Comparison of ENCODE assay signal across 23 cellular contexts in genomic region chr11:103413266-103413888, GRCh38.
"Had no signal": no experiment of that assay in that cellular context is flagged by ENCODE, and none has a peak within 500 bp of the region (broad histone marks: within the 10 kb centered on the region; RNA-seq: fewer than 3 reads in every experiment).

No MANE protein-coding gene starts in this region.

- H3K36me3 Mint-ChIP-seq: activated naive CD4-positive, alpha-beta T cell treated with anti-CD3 and anti-CD28 coated beads, Interleukin-2, amount 10 ng/mL, durations not matched to agents 7 days and 5 days; activated naive CD8-positive, alpha-beta T cell treated with anti-CD3 and anti-CD28 coated beads, Interleukin-2, amount 10 ng/mL, durations not matched to agents 7 days and 5 days had no signal

- H3K79me2 ChIP-seq: hepatocyte had no signal

- H3K4me1 Mint-ChIP-seq: activated CD4-positive, alpha-beta memory T cell treated with anti-CD3 and anti-CD28 coated beads, Interleukin-2, amount 10 ng/mL, durations not matched to agents 7 days and 5 days; activated CD4-positive, alpha-beta T cell treated with anti-CD3 and anti-CD28 coated beads, Interleukin-2, amount 10 ng/mL, durations not matched to agents 24 days and 14 days; activated naive CD4-positive, alpha-beta T cell treated with anti-CD3 and anti-CD28 coated beads, Interleukin-2, amount 10 ng/mL, durations not matched to agents 7 days and 5 days; activated naive CD8-positive, alpha-beta T cell treated with anti-CD3 and anti-CD28 coated beads, Interleukin-2, amount 10 ng/mL, durations not matched to agents 7 days and 5 days; nephron; T-cell had no signal

- H3K4me3 Mint-ChIP-seq: activated CD4-positive, alpha-beta memory T cell treated with anti-CD3 and anti-CD28 coated beads, Interleukin-2, amount 10 ng/mL, durations not matched to agents 7 days and 5 days; activated CD4-positive, alpha-beta T cell treated with anti-CD3 and anti-CD28 coated beads, Interleukin-2, amount 10 ng/mL, durations not matched to agents 24 days and 14 days; activated naive CD4-positive, alpha-beta T cell treated with anti-CD3 and anti-CD28 coated beads, Interleukin-2, amount 10 ng/mL, durations not matched to agents 7 days and 5 days; activated naive CD8-positive, alpha-beta T cell treated with anti-CD3 and anti-CD28 coated beads, Interleukin-2, amount 10 ng/mL, durations not matched to agents 7 days and 5 days; activated T-cell treated with anti-CD3 and anti-CD28 coated beads, Interleukin-2, amount 50 U/mL, for 24 hours; nephron; T-cell had no signal

- H3K4me1 ChIP-seq: gastrocnemius medialis, spleen, suprapubic skin, tibial nerve had no signal

- H2AFZ ChIP-seq: hepatocyte had no signal

- H3K4me3 ChIP-seq: gastrocnemius medialis, hepatocyte, spleen, suprapubic skin, tibial nerve had no signal

- ATAC-seq: esophagus mucosa, gastrocnemius medialis, left cardiac atrium, right cardiac atrium, T-cell had no signal

- H3K9me3 Mint-ChIP-seq: activated naive CD4-positive, alpha-beta T cell treated with anti-CD3 and anti-CD28 coated beads, Interleukin-2, amount 10 ng/mL, durations not matched to agents 7 days and 5 days had no signal

- H3K27ac Mint-ChIP-seq: activated CD4-positive, alpha-beta memory T cell treated with anti-CD3 and anti-CD28 coated beads, Interleukin-2, amount 10 ng/mL, durations not matched to agents 7 days and 5 days; activated CD4-positive, alpha-beta T cell treated with anti-CD3 and anti-CD28 coated beads, Interleukin-2, amount 10 ng/mL, durations not matched to agents 24 days and 14 days; activated naive CD4-positive, alpha-beta T cell treated with anti-CD3 and anti-CD28 coated beads, Interleukin-2, amount 10 ng/mL, durations not matched to agents 7 days and 5 days; activated naive CD8-positive, alpha-beta T cell treated with anti-CD3 and anti-CD28 coated beads, Interleukin-2, amount 10 ng/mL, durations not matched to agents 7 days and 5 days; activated T-cell treated with anti-CD3 and anti-CD28 coated beads, Interleukin-2, amount 50 U/mL, for 24 hours; nephron; T-cell had no signal

- DNase-seq: activated CD4-positive, alpha-beta memory T cell treated with anti-CD3 and anti-CD28 coated beads, Interleukin-2, amount 10 ng/mL, durations not matched to agents 7 days and 5 days; activated CD4-positive, alpha-beta T cell treated with anti-CD3 and anti-CD28 coated beads, Interleukin-2, amount 10 ng/mL, durations not matched to agents 24 days and 14 days; activated CD4-positive, CD25-positive, alpha-beta regulatory T cell treated with anti-CD3 and anti-CD28 coated beads, Interleukin-2, amount 50 U/mL, for 72 hours; activated CD8-positive, alpha-beta memory T cell treated with anti-CD3 and anti-CD28 coated beads, Interleukin-2, amount 50 U/mL, for 48 hours; activated gamma-delta T cell; activated naive CD4-positive, alpha-beta T cell treated with anti-CD3 and anti-CD28 coated beads, Interleukin-2, amount 10 ng/mL, durations not matched to agents 7 days and 5 days; activated naive CD8-positive, alpha-beta T cell treated with anti-CD3 and anti-CD28 coated beads, Interleukin-2, amount 10 ng/mL, durations not matched to agents 7 days and 5 days; activated T-cell treated with anti-CD3 and anti-CD28 coated beads, Interleukin-2, amount 50 U/mL, for 24 hours; amniotic stem cell; caudate nucleus; gastrocnemius medialis; left cardiac atrium; mammary epithelial cell; posterior cingulate gyrus; right cardiac atrium; spleen; stimulated activated naive CD4-positive, alpha-beta T cell; T-cell had no signal

- H3K36me3 ChIP-seq: gastrocnemius medialis, spleen, suprapubic skin had no signal

- H3K4me2 ChIP-seq: hepatocyte had no signal

- H3K27me3 Mint-ChIP-seq: activated CD4-positive, alpha-beta memory T cell treated with anti-CD3 and anti-CD28 coated beads, Interleukin-2, amount 10 ng/mL, durations not matched to agents 7 days and 5 days; activated CD4-positive, alpha-beta T cell treated with anti-CD3 and anti-CD28 coated beads, Interleukin-2, amount 10 ng/mL, durations not matched to agents 24 days and 14 days; activated naive CD4-positive, alpha-beta T cell treated with anti-CD3 and anti-CD28 coated beads, Interleukin-2, amount 10 ng/mL, durations not matched to agents 7 days and 5 days; activated T-cell treated with anti-CD3 and anti-CD28 coated beads, Interleukin-2, amount 50 U/mL, for 24 hours; T-cell had no signal

- H3K9me3 ChIP-seq: gastrocnemius medialis, suprapubic skin, tibial nerve had no signal

- H3K27me3 ChIP-seq: gastrocnemius medialis, hepatocyte, spleen, suprapubic skin, tibial nerve had no signal
